12 cellular contexts compared by ENCODE assay signal in genomic region chr10:78605800-78606350, GRCh38.
DNase-seq lines count a peak whose midpoint lies in the region; ATAC-seq and TF ChIP-seq lines count a peak whose summit lies in the region.
"Had no signal": no experiment of that assay in that cellular context is flagged by ENCODE, and none has a peak within 500 bp of the region (broad histone marks: within the 10 kb centered on the region; RNA-seq: fewer than 3 reads in every experiment).

No MANE protein-coding gene starts in this region.

- peak; percentile 48; the same call in 1 of the 2 replicates for TF ChIP-seq RAD21 in Ishikawa (IDR thresholded peaks at IDR 0.05; ENCODE audit: low read depth)

- no peak for ATAC-seq in WTC11
- ATAC-seq in GM21619 (IDR thresholded peaks at IDR 0.05; ENCODE audit: unreplicated experiment): no peak
- no peak for ATAC-seq in GM18505 (IDR thresholded peaks at IDR 0.05; ENCODE audit: unreplicated experiment)
- ATAC-seq in GM21576 (IDR thresholded peaks at IDR 0.05; ENCODE audit: unreplicated experiment): no peak

- CTCF ChIA-PET in WTC11 (lab: Charles Lee): interaction anchor here (0.9 to 1.3 kb wide), 4 partner anchors 46 to 346 kb away, joined by 3 to 8 read pairs (median 4); no protein-coding TSS in a partner anchor

- peaks cover 22% of the 10 kb centered on the region for H3K9me3 Mint-ChIP-seq in WTC11

- no peaks in the 10 kb centered on the region for H3K4me1 Mint-ChIP-seq in WTC11

- POLR2A ChIA-PET in WTC11 (lab: Charles Lee): no interaction called here

- DNase-seq in DMS53 treated with DMSO at 0.1 percent for 48 hours (lab: John Stamatoyannopoulos, UW; ENCODE audit: unreplicated experiment) (peak; percentile 15), WTC11 (ENCODE audit: low spot score) (no peak), kidney glomerular epithelial cell (lab: John Stamatoyannopoulos, UW) (peak; percentile 36)
- DNase-seq in activated CD4-positive, CD25-positive, alpha-beta regulatory T cell (lab: John Stamatoyannopoulos, UW): no peak
- DNase-seq: activated CD4-positive, alpha-beta memory T cell treated with anti-CD3 and anti-CD28 coated beads for 36 hours; NCI-H1694 treated with DMSO at 0.1 percent for 48 hours; posterior cingulate gyrus; SHP77 treated with DMSO at 0.1 percent for 48 hours had no signal

- no peak for TF ChIP-seq EP300 in Ishikawa (IDR thresholded peaks at IDR 0.05; ENCODE audit: borderline replicate concordance)

- peaks cover 3% of the 10 kb centered on the region; the same call in 1 of the 2 replicates for H3K36me3 Mint-ChIP-seq in WTC11

- TF ChIP-seq POLR2A in GM18505 (IDR thresholded peaks at IDR 0.05; ENCODE audit: borderline replicate concordance, extremely low read depth, insufficient read depth, insufficient read length): no peak

- no peaks in the 10 kb centered on the region for H3K27me3 Mint-ChIP-seq in WTC11 (ENCODE audit: low read depth)

- no peak for TF ChIP-seq CTCF in WTC11 (IDR thresholded peaks at IDR 0.05)

- H3K4me3 Mint-ChIP-seq in WTC11: no peak overlapping the region
- H3K4me3 Mint-ChIP-seq: activated CD4-positive, alpha-beta memory T cell treated with anti-CD3 and anti-CD28 coated beads for 36 hours had no signal

- no peak overlapping the region for H3K27ac Mint-ChIP-seq in WTC11
- H3K27ac Mint-ChIP-seq: activated CD4-positive, alpha-beta memory T cell treated with anti-CD3 and anti-CD28 coated beads for 36 hours had no signal

TF ChIP-seq in Ishikawa, 13 proteins besides CTCF, POLR2A, EP300 and RAD21:
- TF ChIP-seq NFIC (IDR thresholded peaks at IDR 0.05) (no peak), MAX (IDR thresholded peaks at IDR 0.05) (no peak), CEBPB (IDR thresholded peaks at IDR 0.05) (no peak), YY1 (IDR thresholded peaks at IDR 0.05; ENCODE audit: low read depth) (no peak), TEAD4 (IDR thresholded peaks at IDR 0.05) (no peak), TCF12 (IDR thresholded peaks at IDR 0.05; ENCODE audit: low read depth) (no peak)

TF ChIP-seq in WTC11, 78 proteins besides CTCF, POLR2A, EP300 and RAD21:
- TF ChIP-seq HMGA2 (CRISPR knock-in tag; IDR thresholded peaks at IDR 0.05): peak; percentile 91
- no peak for TF ChIP-seq PRDM15 (CRISPR knock-in tag; IDR thresholded peaks at IDR 0.05)

Comparison
In these comparisons a context has a peak if more than half of its experiments do, and no peak if none do; other contexts are left out.
1. DNase-seq: peak in DMS53 treated with DMSO at 0.1 percent for 48 hours (single experiment) and kidney glomerular epithelial cell (single experiment); none in WTC11 (single experiment) and activated CD4-positive, CD25-positive, alpha-beta regulatory T cell (0 of 4).